Comparison of ENCODE assay signal across 25 cellular contexts in genomic region chr3:8893001-8893400, GRCh38.
DNase-seq lines count a peak whose midpoint lies in the region; ATAC-seq, FAIRE-seq and TF ChIP-seq lines count a peak whose summit lies in the region.
"Had no signal": no experiment of that assay in that cellular context is flagged by ENCODE, and none has a peak within 500 bp of the region (broad histone marks: within the 10 kb centered on the region; RNA-seq: fewer than 3 reads in every experiment).

No MANE protein-coding gene starts in this region.

- H2BK15ac ChIP-seq in IMR-90 (ENCODE audit: low read depth, low read length), result no peak overlapping the region

- H2BK120ac ChIP-seq in IMR-90 (ENCODE audit: low read depth, low read length), result no peak overlapping the region

- intact Hi-C loops in IMR-90 (cut with micrococcal nuclease) (no loop called here), head of caudate nucleus (cut with DNase I) (no loop called here), right lobe of liver (cut with DNase I) (no loop called here)

- H2AFZ ChIP-seq in IMR-90 (replicated peaks; ENCODE audit: low read length, poor library complexity), result no peak overlapping the region

- H4K5ac ChIP-seq in IMR-90 (ENCODE audit: low read depth, low read length), result no peak overlapping the region; the same call in 1 of the 2 replicates

- TF ChIP-seq CTCF in IMR-90 (conservative IDR thresholded peaks at IDR 0.05; ENCODE audit: low read depth, low read length) (no peak), right lobe of liver (IDR thresholded peaks at IDR 0.05) (no peak)

- H3K23ac ChIP-seq in IMR-90 (ENCODE audit: low read depth, low read length), result no peak overlapping the region

- no peak for DNase-seq in GM12891 (ENCODE audit: insufficient read length, low spot score)
- DNase-seq in IMR-90, result no peak
- DNase-seq in head of caudate nucleus, result peak in 25 of 42 donors; percentile 3 to 61 (median 28)
- DNase-seq in right lobe of liver, result no peak
- no peak for DNase-seq in NCI-H748 treated with DMSO at 0.1 percent for 48 hours (lab: John Stamatoyannopoulos, UW)
- DNase-seq in NCI-H1694 (lab: John Stamatoyannopoulos, UW), result no peak
- DNase-seq in CD1c-positive myeloid dendritic cell (ENCODE audit: extremely low spot score), result no peak
- DNase-seq: 8988T; ACHN; CD4-positive, alpha-beta memory T cell; CD4-positive, CD25-positive, alpha-beta regulatory T cell; CD8-positive, alpha-beta memory T cell; COR-L47; DMS 273 treated with DMSO at 0.1 percent for 48 hours; DMS153; DMS53; DMS79; DND-41; EL; GDM1 had no signal

- no CpG with 5 or more reads among the region's 5 CpGs for WGBS in IMR-90 (ENCODE audit: extremely low coverage in 2 of 2, insufficient read length in 1 of 2), 2 experiments
- 92% methylated on average over 5 of the region's 5 CpGs for WGBS in right lobe of liver (ENCODE audit: insufficient coverage, low coverage, low lambda C conversion rate, missing lambda C conversion rate)

- H3K4me2 ChIP-seq in IMR-90 (ENCODE audit: low read depth, low read length), result no peak overlapping the region
- H3K4me2 ChIP-seq: BLaER1 treated with 17β-estradiol and CSF1 and Interleukin-3, amounts not matched to agents 10 nM and 100 nM had no signal

- H3K4me3 ChIP-seq in IMR-90 (ENCODE audit: insufficient read depth, low read depth, low read length) (no peak overlapping the region), right lobe of liver (no peak overlapping the region)
- H3K4me3 ChIP-seq: BLaER1 treated with 17β-estradiol and CSF1 and Interleukin-3, amounts not matched to agents 10 nM and 100 nM; GM12878 had no signal

- no peaks in the 10 kb centered on the region for H3K27me3 ChIP-seq in IMR-90 (ENCODE audit: control insufficient read depth, insufficient read depth, low read length)
- H3K27me3 ChIP-seq in right lobe of liver, result no peaks in the 10 kb centered on the region
- H3K27me3 ChIP-seq: BLaER1 treated with 17β-estradiol and CSF1 and Interleukin-3, amounts not matched to agents 10 nM and 100 nM had no signal

- H2BK20ac ChIP-seq in IMR-90 (ENCODE audit: low read depth, low read length), result 0 out of 2 replicates have a peak overlapping the region, but pooled peaks have one; percentile 5

- no peak overlapping the region; a peak in 1 of 4 replicates for H4K8ac ChIP-seq in IMR-90 (ENCODE audit: low read depth in 2 of 2, low read length in 2 of 2)

- no peak overlapping the region for H3K14ac ChIP-seq in IMR-90 (replicated peaks; ENCODE audit: low read depth, low read length)

- H3K27ac ChIP-seq in IMR-90 (ENCODE audit: insufficient read depth, low read length), result no peak overlapping the region
- no peak overlapping the region for H3K27ac ChIP-seq in right lobe of liver
- H3K27ac ChIP-seq: BLaER1 treated with 17β-estradiol and CSF1 and Interleukin-3, amounts not matched to agents 10 nM and 100 nM; C4-2B had no signal

- dilution Hi-C loops in IMR-90 (cut with HindIII; ENCODE audit: low sequenced_read_pairs, unreplicated experiment), result no loop called here

- in situ Hi-C loops in IMR-90 (cut with MboI; ENCODE audit: low sequenced_read_pairs), result no loop called here

- POLR2A ChIA-PET in IMR-90 (lab: Charles Lee; ENCODE audit: unreplicated experiment), result no interaction called here

- H3K4me1 ChIP-seq in IMR-90 (ENCODE audit: control insufficient read depth, insufficient read depth, low read length) (peaks cover 15% of the 10 kb centered on the region), right lobe of liver (no peaks in the 10 kb centered on the region)
- H3K4me1 ChIP-seq: BLaER1 treated with 17β-estradiol and CSF1 and Interleukin-3, amounts not matched to agents 10 nM and 100 nM had no signal

- no peaks in the 10 kb centered on the region; the same call in 1 of the 2 replicates for H3K36me3 ChIP-seq in IMR-90 (ENCODE audit: control insufficient read depth, insufficient read depth, low read length)
- H3K36me3 ChIP-seq in right lobe of liver, result no peaks in the 10 kb centered on the region

- ATAC-seq in IMR-90 (ENCODE audit: low read depth) (no peak), right lobe of liver (no peak)
- ATAC-seq: GM12878 had no signal

- H2AK5ac ChIP-seq in IMR-90 (ENCODE audit: low read depth, low read length), result no peak overlapping the region

- H4K91ac ChIP-seq in IMR-90 (ENCODE audit: insufficient read depth, low read depth, low read length), result no peak overlapping the region

- no peak for TF ChIP-seq POLR2A in GM12891 (IDR thresholded peaks at IDR 0.05; ENCODE audit: low read depth, low read length)
- no peak for TF ChIP-seq POLR2A in IMR-90 (IDR thresholded peaks at IDR 0.05; ENCODE audit: low read depth, low read length)
- no peak for TF ChIP-seq POLR2A in right lobe of liver (IDR thresholded peaks at IDR 0.05)

- H2AK9ac ChIP-seq in IMR-90 (replicated peaks; ENCODE audit: low read depth, low read length, poor library complexity), result no peak overlapping the region

- H3K4ac ChIP-seq in IMR-90 (ENCODE audit: low read depth, low read length), result no peak overlapping the region

- peaks cover 2 to 11% of the 10 kb centered on the region in 2 experiments; a peak in 3 of 4 replicates for H3K79me1 ChIP-seq in IMR-90 (ENCODE audit: low read depth in 1 of 2, low read length in 2 of 2)

- H4K20me1 ChIP-seq in IMR-90 (ENCODE audit: insufficient read depth, low read length), result no peaks in the 10 kb centered on the region
- H4K20me1 ChIP-seq: BLaER1 treated with 17β-estradiol and CSF1 and Interleukin-3, amounts not matched to agents 10 nM and 100 nM had no signal

- no peaks in the 10 kb centered on the region for H3K9me3 ChIP-seq in IMR-90 (ENCODE audit: control insufficient read depth, insufficient read depth, low read length)
- H3K9me3 ChIP-seq in right lobe of liver, result no peaks in the 10 kb centered on the region
- H3K9me3 ChIP-seq: BLaER1 treated with 17β-estradiol and CSF1 and Interleukin-3, amounts not matched to agents 10 nM and 100 nM had no signal

- H3K18ac ChIP-seq in IMR-90 (ENCODE audit: low read depth, low read length), result no peak overlapping the region; the same call in 1 of the 2 replicates

- BruUV-seq in IMR-90 (replicated peaks; lab: Mats Ljungman, UMichigan), result no TSS peak

- H3K9ac ChIP-seq in IMR-90 (ENCODE audit: low read depth, low read length), result no peak overlapping the region
- H3K9ac ChIP-seq: BLaER1 treated with 17β-estradiol and CSF1 and Interleukin-3, amounts not matched to agents 10 nM and 100 nM had no signal

- peaks cover 3% of the 10 kb centered on the region; the same call in 1 of the 2 replicates for H3K9me1 ChIP-seq in IMR-90 (ENCODE audit: insufficient read depth, low read length)

- no peak overlapping the region for H3K56ac ChIP-seq in IMR-90 (ENCODE audit: extremely low read depth, insufficient read depth, low read length)

- H2BK5ac ChIP-seq in IMR-90 (ENCODE audit: low read depth, low read length, poor library complexity, severe bottlenecking), result no peak overlapping the region

- TF ChIP-seq RAD21 in IMR-90 (IDR thresholded peaks at IDR 0.05; ENCODE audit: low read length), result no peak

- CTCF ChIA-PET in IMR-90 (lab: Yijun Ruan, JAX), result interaction anchor here (0.7 kb wide), 1 partner anchor 447 kb away, joined by 6 read pairs; no protein-coding TSS in a partner anchor

- peak; percentile 35 for FAIRE-seq in GM12891 (lab: Jason Lieb, UNC)
- FAIRE-seq: A204.1, GM12878, GM19239 had no signal

TF ChIP-seq in GM12891, 5 proteins besides CTCF, POLR2A, EP300 and RAD21:
- TF ChIP-seq SPI1 (IDR thresholded peaks at IDR 0.05; ENCODE audit: low read depth, low read length) (no peak), PAX5 (IDR thresholded peaks at IDR 0.05; ENCODE audit: insufficient read depth, low read length, severe bottlenecking) (no peak), POLR2AphosphoS5 (IDR thresholded peaks at IDR 0.05; ENCODE audit: low read depth, low read length) (no peak), TAF1 (IDR thresholded peaks at IDR 0.05; ENCODE audit: low read depth, low read length) (no peak), POU2F2 (IDR thresholded peaks at IDR 0.05; ENCODE audit: low read depth, low read length) (no peak)
TF ChIP-seq in GM12891: peak in this region for 0.

TF ChIP-seq in IMR-90, 13 proteins besides CTCF, POLR2A, EP300 and RAD21:
- TF ChIP-seq FOS (IDR thresholded peaks at IDR 0.05; ENCODE audit: low read depth, low read length) (no peak), MXI1 (IDR thresholded peaks at IDR 0.05; ENCODE audit: borderline replicate concordance, low read depth, low read length) (no peak), MAZ (IDR thresholded peaks at IDR 0.05; ENCODE audit: borderline replicate concordance, low read depth, low read length) (no peak), RFX5 (IDR thresholded peaks at IDR 0.05; ENCODE audit: low read depth, low read length) (no peak), USF2 (IDR thresholded peaks at IDR 0.05; ENCODE audit: low read depth, low read length) (no peak), CEBPB (IDR thresholded peaks at IDR 0.05; ENCODE audit: low read depth, low read length) (no peak), SMC3 (IDR thresholded peaks at IDR 0.05; ENCODE audit: low read depth, low read length) (no peak), CHD1 (IDR thresholded peaks at IDR 0.05; ENCODE audit: low read depth, low read length) (no peak), NFE2L2 (IDR thresholded peaks at IDR 0.05; ENCODE audit: low read depth, low read length) (no peak), BHLHE40 (IDR thresholded peaks at IDR 0.05; ENCODE audit: low read depth, low read length) (no peak), MAFK (IDR thresholded peaks at IDR 0.05; ENCODE audit: low read depth, low read length) (no peak), RCOR1 (IDR thresholded peaks at IDR 0.05; ENCODE audit: insufficient replicate concordance, low read length) (no peak)
- TF ChIP-seq, protein P1, sequence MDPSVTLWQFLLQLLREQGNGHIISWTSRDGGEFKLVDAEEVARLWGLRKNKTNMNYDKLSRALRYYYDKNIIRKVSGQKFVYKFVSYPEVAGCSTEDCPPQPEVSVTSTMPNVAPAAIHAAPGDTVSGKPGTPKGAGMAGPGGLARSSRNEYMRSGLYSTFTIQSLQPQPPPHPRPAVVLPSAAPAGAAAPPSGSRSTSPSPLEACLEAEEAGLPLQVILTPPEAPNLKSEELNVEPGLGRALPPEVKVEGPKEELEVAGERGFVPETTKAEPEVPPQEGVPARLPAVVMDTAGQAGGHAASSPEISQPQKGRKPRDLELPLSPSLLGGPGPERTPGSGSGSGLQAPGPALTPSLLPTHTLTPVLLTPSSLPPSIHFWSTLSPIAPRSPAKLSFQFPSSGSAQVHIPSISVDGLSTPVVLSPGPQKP (IDR thresholded peaks at IDR 0.05; ENCODE audit: borderline replicate concordance, low read depth, low read length), result no peak

Comparison
In these comparisons a context has a peak if more than half of its experiments do, and no peak if none do; other contexts are left out.
1. DNase-seq: peak in head of caudate nucleus (25 of 42); none in GM12891 (single experiment), IMR-90 (single experiment), right lobe of liver (0 of 3), NCI-H748 treated with DMSO at 0.1 percent for 48 hours (single experiment), NCI-H1694 (single experiment) and CD1c-positive myeloid dendritic cell (single experiment).